ENCODE assay signal across 1 cellular context in the genomic region with DNA sequence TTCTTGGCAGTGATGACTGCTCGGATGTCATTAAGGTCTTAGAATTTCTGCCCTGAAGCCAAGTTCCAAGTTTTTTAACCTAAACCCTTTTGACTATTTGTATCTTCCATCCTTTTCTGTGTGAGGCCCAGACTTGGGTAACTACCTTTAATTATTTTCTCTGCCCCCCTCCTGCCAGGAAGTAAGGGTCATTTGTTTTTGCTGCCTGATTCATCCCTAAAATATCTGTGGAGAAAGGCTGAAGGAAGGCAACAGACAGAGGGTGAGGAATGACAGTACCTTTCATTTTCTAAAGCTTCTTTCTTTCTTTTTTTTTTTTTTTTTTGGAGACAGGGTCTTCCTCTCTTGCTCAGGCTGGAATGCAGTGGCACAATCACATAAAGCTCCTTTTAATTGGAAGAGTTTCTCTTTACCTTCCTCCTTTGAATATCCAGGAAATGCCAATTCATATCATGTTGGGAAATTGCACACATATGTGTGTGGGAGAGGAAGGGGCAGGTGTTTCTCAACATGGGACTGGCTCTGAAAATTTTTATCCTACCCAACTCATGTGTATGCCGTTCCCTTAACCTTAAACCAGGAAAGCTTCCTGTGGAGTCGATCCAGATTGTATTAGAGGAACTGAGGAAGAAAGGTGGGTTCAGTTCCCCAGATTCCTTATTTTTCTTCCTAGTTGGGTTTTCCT.
TF ChIP-seq lines count a peak whose summit lies in the region.

No MANE protein-coding gene starts in this region.

TF ChIP-seq in K562, 482 proteins besides CTCF, POLR2A, EP300 and RAD21:
- TF ChIP-seq, protein P1, sequence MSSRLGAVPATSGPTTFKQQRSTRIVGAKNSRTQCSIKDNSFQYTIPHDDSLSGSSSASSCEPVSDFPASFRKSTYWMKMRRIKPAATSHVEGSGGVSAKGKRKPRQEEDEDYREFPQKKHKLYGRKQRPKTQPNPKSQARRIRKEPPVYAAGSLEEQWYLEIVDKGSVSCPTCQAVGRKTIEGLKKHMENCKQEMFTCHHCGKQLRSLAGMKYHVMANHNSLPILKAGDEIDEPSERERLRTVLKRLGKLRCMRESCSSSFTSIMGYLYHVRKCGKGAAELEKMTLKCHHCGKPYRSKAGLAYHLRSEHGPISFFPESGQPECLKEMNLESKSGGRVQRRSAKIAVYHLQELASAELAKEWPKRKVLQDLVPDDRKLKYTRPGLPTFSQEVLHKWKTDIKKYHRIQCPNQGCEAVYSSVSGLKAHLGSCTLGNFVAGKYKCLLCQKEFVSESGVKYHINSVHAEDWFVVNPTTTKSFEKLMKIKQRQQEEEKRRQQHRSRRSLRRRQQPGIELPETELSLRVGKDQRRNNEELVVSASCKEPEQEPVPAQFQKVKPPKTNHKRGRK (tag; IDR thresholded peaks at IDR 0.05) = 0 out of 2 replicates have a peak, but pooled peaks have one; percentile 15
- no peak for TF ChIP-seq STAG1 (CRISPR knock-in tag; IDR thresholded peaks at IDR 0.05; ENCODE audit: borderline replicate concordance)
